In genomic region chr1:227759345-227760300, GRCh38 we compare ENCODE assay signal across 10 cellular contexts. TPM values are rescaled to one million over a fixed set of nuclear protein-coding genes. Genes with fewer than 3 reads are reported as not detected.
DNase-seq lines count a peak whose midpoint lies in the region; ATAC-seq and TF ChIP-seq lines count a peak whose summit lies in the region.
"Had no signal": no experiment of that assay in that cellular context is flagged by ENCODE, and none has a peak within 500 bp of the region (broad histone marks: within the 10 kb centered on the region; RNA-seq: fewer than 3 reads in every experiment).

No MANE protein-coding gene starts in this region.

- CTCF ChIA-PET in AG04450 (lab: Charles Lee) (interaction anchor here (1.3 to 4.1 kb wide), 3 partner anchors 29 to 194 kb away, joined by 3 to 33 read pairs (median 22); no protein-coding TSS in a partner anchor), IMR-90 (lab: Yijun Ruan, JAX) (interaction anchor here (0.8 to 1.8 kb wide), 2 partner anchors 10 to 194 kb away, joined by 3 to 5 read pairs; no protein-coding TSS in a partner anchor), A673 (lab: Charles Lee) (interaction anchor here (0.7 kb wide), 1 partner anchor 194 kb away, joined by 3 read pairs; no protein-coding TSS in a partner anchor)

- H2AK9ac ChIP-seq in IMR-90 (replicated peaks; ENCODE audit: low read depth, low read length, poor library complexity), result peak overlapping the region; percentile 72

- DNase-seq in AG04450 (ENCODE audit: low read depth, low spot score) (peak; percentile 96), IMR-90 (peak; percentile 99), brain pericyte (ENCODE audit: low read depth, low spot score) (peak; percentile 95), left kidney (ENCODE audit: low read depth, low spot score) (peak; percentile 88), CD14-positive monocyte (ENCODE audit: low spot score) (no peak), A673 (ENCODE audit: low spot score) (no peak)
- DNase-seq: amygdala had no signal

- peaks cover 5% of the 10 kb centered on the region for H3K4me1 Mint-ChIP-seq in CD14-positive monocyte

- peak overlapping the region; percentile 33 for H2AFZ ChIP-seq in IMR-90 (replicated peaks; ENCODE audit: low read length, poor library complexity)

- H3K56ac ChIP-seq in IMR-90 (ENCODE audit: extremely low read depth, insufficient read depth, low read length), result no peak overlapping the region; the same call in 1 of the 2 replicates

- H3K36me3 ChIP-seq in IMR-90 (ENCODE audit: control insufficient read depth, insufficient read depth, low read length), result peaks cover 19% of the 10 kb centered on the region
- H3K36me3 ChIP-seq in A673 (ENCODE audit: insufficient read depth, low read length, poor library complexity, severe bottlenecking), result peaks cover 13% of the 10 kb centered on the region

- no peak overlapping the region for H3K4me3 Mint-ChIP-seq in CD14-positive monocyte

- H3K27me3 ChIP-seq in AG04450 (ENCODE audit: control insufficient read depth, insufficient read depth, low read length), result no peaks in the 10 kb centered on the region
- H3K27me3 ChIP-seq in IMR-90 (ENCODE audit: control insufficient read depth, insufficient read depth, low read length), result no peaks in the 10 kb centered on the region
- H3K27me3 ChIP-seq in A673 (replicated peaks; ENCODE audit: insufficient read depth, low read depth, low read length, poor library complexity), result no peaks in the 10 kb centered on the region

- H2AK5ac ChIP-seq in IMR-90 (ENCODE audit: low read depth, low read length), result peak overlapping the region; percentile 83

- H3K4me1 ChIP-seq in IMR-90 (ENCODE audit: control insufficient read depth, insufficient read depth, low read length) (peaks cover 41% of the 10 kb centered on the region), A673 (ENCODE audit: insufficient read depth, low read length, poor library complexity, severe bottlenecking) (peaks cover 10% of the 10 kb centered on the region)

- H3K27ac Mint-ChIP-seq in CD14-positive monocyte, result peak overlapping the region in 1 of 7 donors; percentile 26

- POLR2A ChIA-PET in AG04450 (lab: Yijun Ruan, JAX) (interaction anchor here (0.5 to 1.9 kb wide), 10 partner anchors 10 to 1421 kb away, joined by 3 to 11 read pairs (median 5); partner anchors contain the start of genes JMJD4 and SNAP47), IMR-90 (lab: Charles Lee; ENCODE audit: unreplicated experiment) (no interaction called here), A673 (lab: Charles Lee; ENCODE audit: low non-redundant PET) (no interaction called here)

- H3K23ac ChIP-seq in IMR-90 (ENCODE audit: low read depth, low read length), result peak overlapping the region; percentile 35

- TF ChIP-seq CTCF in AG04450 (IDR thresholded peaks at IDR 0.05; ENCODE audit: low read depth, low read length) (no peak), IMR-90 (conservative IDR thresholded peaks at IDR 0.05; ENCODE audit: low read depth, low read length) (no peak), CD14-positive monocyte (IDR thresholded peaks at IDR 0.05) (no peak), A673 (conservative IDR thresholded peaks at IDR 0.05; ENCODE audit: low read depth, low read length) (no peak)

- 60% methylated on average over 2 of the region's 15 CpGs; no CpG with 5 or more reads in 1 of the 2 experiments for WGBS in IMR-90 (ENCODE audit: extremely low coverage in 2 of 2, insufficient read length in 1 of 2), 2 experiments

- H3K4ac ChIP-seq in IMR-90 (ENCODE audit: low read depth, low read length), result peak overlapping the region; percentile 38

- ATAC-seq in IMR-90 (ENCODE audit: low read depth) (peak; percentile 82), GM19397 (IDR thresholded peaks at IDR 0.05; ENCODE audit: unreplicated experiment) (no peak), HG03280 (IDR thresholded peaks at IDR 0.05; ENCODE audit: unreplicated experiment) (no peak)

- peak overlapping the region; percentile 50 for H2BK120ac ChIP-seq in IMR-90 (ENCODE audit: low read depth, low read length)

- peak overlapping the region in 1 of 2 experiments; percentile 18; a peak in 1 of 4 replicates for H4K8ac ChIP-seq in IMR-90 (ENCODE audit: low read depth in 2 of 2, low read length in 2 of 2)

- peak overlapping the region; percentile 75 for H3K14ac ChIP-seq in IMR-90 (replicated peaks; ENCODE audit: low read depth, low read length)

- peak overlapping the region; percentile 34 for H3K4me2 ChIP-seq in IMR-90 (ENCODE audit: low read depth, low read length)

- H4K5ac ChIP-seq in IMR-90 (ENCODE audit: low read depth, low read length), result no peak overlapping the region

- H3K79me1 ChIP-seq in IMR-90 (ENCODE audit: low read depth in 1 of 2, low read length in 2 of 2), result peaks cover 24 to 85% of the 10 kb centered on the region in 2 experiments; a peak in 3 of 4 replicates

- no peak for TF ChIP-seq POLR2A in IMR-90 (IDR thresholded peaks at IDR 0.05; ENCODE audit: low read depth, low read length)

- H3K18ac ChIP-seq in IMR-90 (ENCODE audit: low read depth, low read length), result no peak overlapping the region; the same call in 1 of the 2 replicates

- peak overlapping the region; percentile 32 for H2BK5ac ChIP-seq in IMR-90 (ENCODE audit: low read depth, low read length, poor library complexity, severe bottlenecking)

- peaks cover 25% of the 10 kb centered on the region for H3K9me1 ChIP-seq in IMR-90 (ENCODE audit: insufficient read depth, low read length)

- H3K9ac ChIP-seq in IMR-90 (ENCODE audit: low read depth, low read length), result no peak overlapping the region

- intact Hi-C loops in IMR-90 (cut with micrococcal nuclease) (loop anchor here (2.0 to 5.0 kb wide), 3 partner anchors 25 to 323 kb away; partner anchors contain the start of genes ARF1, JMJD4 and SNAP47), CD14-positive monocyte (cut with micrococcal nuclease) (loop anchor here (5.0 to 10.0 kb wide), 2 partner anchors 188 to 295 kb away; partner anchors contain the start of gene WNT9A (in 2 of the 2)), A673 (cut with micrococcal nuclease; ENCODE audit: unreplicated experiment) (loop anchor here (5.0 to 10.0 kb wide), 2 partner anchors 277 to 315 kb away; no protein-coding TSS in a partner anchor)

- no peak overlapping the region for H3K4me3 ChIP-seq in AG04450 (ENCODE audit: low read depth, low read length)
- H3K4me3 ChIP-seq in IMR-90 (ENCODE audit: insufficient read depth, low read depth, low read length), result no peak overlapping the region
- no peak overlapping the region for H3K4me3 ChIP-seq in A673 (ENCODE audit: low read depth, low read length, poor library complexity, severe bottlenecking)
- H3K4me3 ChIP-seq: skin epidermis had no signal

- H2BK20ac ChIP-seq in IMR-90 (ENCODE audit: low read depth, low read length), result peak overlapping the region; percentile 80

- peak overlapping the region; percentile 45 for H4K91ac ChIP-seq in IMR-90 (ENCODE audit: insufficient read depth, low read depth, low read length)

- H2BK15ac ChIP-seq in IMR-90 (ENCODE audit: low read depth, low read length), result peak overlapping the region; percentile 40; the same call in 1 of the 3 replicates

- no peaks in the 10 kb centered on the region for H3K9me3 Mint-ChIP-seq in CD14-positive monocyte

- dilution Hi-C loops in IMR-90 (cut with HindIII; ENCODE audit: low sequenced_read_pairs, unreplicated experiment), result no loop called here

- in situ Hi-C loops in IMR-90 (cut with MboI; ENCODE audit: low sequenced_read_pairs), result loop anchor here (5.0 to 10.0 kb wide), 2 partner anchors 188 to 325 kb away; partner anchors contain the start of genes ARF1 and WNT9A

- 0 out of 2 replicates have a peak, but pooled peaks have one; percentile 8 for TF ChIP-seq RAD21 in IMR-90 (IDR thresholded peaks at IDR 0.05; ENCODE audit: low read length)

- no TSS peak for BruUV-seq in IMR-90 (replicated peaks; lab: Mats Ljungman, UMichigan)
- BruUV-seq in A673 (replicated peaks; lab: Mats Ljungman, UMichigan), result no TSS peak

- H3K27me3 Mint-ChIP-seq in CD14-positive monocyte (ENCODE audit: low read depth in 3 of 3), result no peaks in the 10 kb centered on the region

- H3K27ac ChIP-seq in AG04450 (ENCODE audit: low read depth, low read length), result peak overlapping the region; percentile 63
- peak overlapping the region; percentile 48; the same call in 1 of the 2 replicates for H3K27ac ChIP-seq in IMR-90 (ENCODE audit: insufficient read depth, low read length)
- no peak overlapping the region for H3K27ac ChIP-seq in A673 (ENCODE audit: low read depth, low read length, poor library complexity, severe bottlenecking)

- H3K36me3 Mint-ChIP-seq in CD14-positive monocyte, result peaks cover 42 to 58% of the 10 kb centered on the region in 2 donors

- H3K9me3 ChIP-seq in AG04450 (ENCODE audit: control insufficient read depth, insufficient read depth, low read length) (peaks cover 4% of the 10 kb centered on the region), IMR-90 (ENCODE audit: control insufficient read depth, insufficient read depth, low read length) (no peaks in the 10 kb centered on the region), A673 (ENCODE audit: low read depth, low read length, poor library complexity, severe bottlenecking) (no peaks in the 10 kb centered on the region)

- peaks cover 44% of the 10 kb centered on the region for H4K20me1 ChIP-seq in IMR-90 (ENCODE audit: insufficient read depth, low read length)

TF ChIP-seq in IMR-90, 13 proteins besides CTCF, POLR2A, EP300 and RAD21 (continues in another document):
- TF ChIP-seq RCOR1 (IDR thresholded peaks at IDR 0.05; ENCODE audit: insufficient replicate concordance, low read length) (peak; percentile 97), FOS (IDR thresholded peaks at IDR 0.05; ENCODE audit: low read depth, low read length) (peak; percentile 93)

RNA-seq across cellular contexts. Expression of gene SNAP47, which starts 24.4 kb away (rescaled TPM):
- polyA plus RNA-seq in AG04450 (2011; rRNA removed) (41.5 and 44.8 TPM in 2 replicates), IMR-90 (2012; rRNA removed) (39.4 and 39.5 TPM in 2 replicates), CD14-positive monocyte (10 to 100 TPM; 20.5 to 25.0 TPM)
- 29.3 and 39.0 TPM in 2 replicates for polyA minus RNA-seq in AG04450 (2011; rRNA and poly(A)+ RNA removed)
- total RNA-seq in IMR-90 (2012; rRNA removed) (65.3 and 72.9 TPM in 2 replicates), A673 (2021) (36.4 and 40.8 TPM in 2 replicates)
- 46.6 and 52.1 TPM in 2 replicates for polyA plus RNA-seq in IMR-90 (2012; cell fraction: cytosol; rRNA removed)
- polyA plus RNA-seq in IMR-90 (2012; cell fraction: nucleus; rRNA removed; ENCODE audit: low replicate concordance), result 28.6 and 37.2 TPM in 2 replicates

RNA-seq across cellular contexts. Expression of gene JMJD4, which starts 24.5 kb away (rescaled TPM):
- polyA plus RNA-seq in AG04450 (2011; rRNA removed) (13.4 and 20.1 TPM in 2 replicates), IMR-90 (2012; rRNA removed) (23.5 and 24.6 TPM in 2 replicates), CD14-positive monocyte (10 to 100 TPM; 11.2 TPM)
- polyA minus RNA-seq in AG04450 (2011; rRNA and poly(A)+ RNA removed), result 38.1 and 48.8 TPM in 2 replicates
- total RNA-seq in IMR-90 (2012; rRNA removed) (26.7 and 28.5 TPM in 2 replicates), A673 (2021) (20.7 and 23.2 TPM in 2 replicates)
- polyA plus RNA-seq in IMR-90 (2012; cell fraction: cytosol; rRNA removed), result 15.0 and 26.0 TPM in 2 replicates
- 26.9 and 58.9 TPM in 2 replicates for polyA plus RNA-seq in IMR-90 (2012; cell fraction: nucleus; rRNA removed; ENCODE audit: low replicate concordance)

RNA-seq across cellular contexts. Expression of gene PRSS38, which starts 55.9 kb away (rescaled TPM):
- polyA plus RNA-seq in AG04450 (2011; rRNA removed) (not detected in 2 replicates), IMR-90 (2012; rRNA removed) (not detected in 2 replicates), CD14-positive monocyte (not detected)
- not detected in 2 replicates for polyA minus RNA-seq in AG04450 (2011; rRNA and poly(A)+ RNA removed)
- total RNA-seq in IMR-90 (2012; rRNA removed) (not detected in 2 replicates), A673 (2021) (not detected in 2 replicates)
- not detected in 2 replicates for polyA plus RNA-seq in IMR-90 (2012; cell fraction: cytosol; rRNA removed)
- not detected in 2 replicates for polyA plus RNA-seq in IMR-90 (2012; cell fraction: nucleus; rRNA removed; ENCODE audit: low replicate concordance)

Comparison
In these comparisons a context has a peak if more than half of its experiments do, and no peak if none do; other contexts are left out.
1. DNase-seq: peak in AG04450 (single experiment), IMR-90 (single experiment), brain pericyte (single experiment) and left kidney (single experiment); none in CD14-positive monocyte (single experiment) and A673 (single experiment).